In genomic region chr7:140564643-140565042, GRCh38 we compare ENCODE assay signal across 18 cellular contexts.
DNase-seq lines count a peak whose midpoint lies in the region; TF ChIP-seq lines count a peak whose summit lies in the region.
"Had no signal": no experiment of that assay in that cellular context is flagged by ENCODE, and none has a peak within 500 bp of the region (broad histone marks: within the 10 kb centered on the region; RNA-seq: fewer than 3 reads in every experiment).

No MANE protein-coding gene starts in this region.

- H3K4me3 ChIP-seq in CD8-positive, alpha-beta memory T cell (ENCODE audit: low read length) = no peak overlapping the region
- H3K4me3 ChIP-seq: upper lobe of left lung had no signal

- CTCF ChIA-PET in CD8-positive, alpha-beta memory T cell (lab: Charles Lee) = no interaction called here

- H3K4me3 Mint-ChIP-seq in nephron = no peak overlapping the region
- no peak overlapping the region for H3K4me3 Mint-ChIP-seq in CD8-positive, alpha-beta memory T cell
- H3K4me3 Mint-ChIP-seq: dendritic cell treated with granulocyte-macrophage colony-stimulating factor and Interleukin-4, amounts not matched to agents 40 ng/mL and 50 ng/mL, for 4 days; immature natural killer cell had no signal

- no peak overlapping the region for H3K27ac ChIP-seq in CD8-positive, alpha-beta memory T cell (ENCODE audit: low read depth, low read length)
- H3K27ac ChIP-seq: KMS-11, upper lobe of left lung had no signal

- H3K27ac Mint-ChIP-seq in nephron = peak overlapping the region; percentile 47 to 91 (median 76)
- H3K27ac Mint-ChIP-seq in CD8-positive, alpha-beta memory T cell = no peak overlapping the region
- H3K27ac Mint-ChIP-seq: dendritic cell treated with granulocyte-macrophage colony-stimulating factor and Interleukin-4, amounts not matched to agents 40 ng/mL and 50 ng/mL, for 4 days; immature natural killer cell had no signal

- no peaks in the 10 kb centered on the region for H3K9me3 Mint-ChIP-seq in nephron
- H3K9me3 Mint-ChIP-seq in CD8-positive, alpha-beta memory T cell = no peaks in the 10 kb centered on the region
- H3K9me3 Mint-ChIP-seq: dendritic cell treated with granulocyte-macrophage colony-stimulating factor and Interleukin-4, amounts not matched to agents 40 ng/mL and 50 ng/mL, for 4 days had no signal

- H3K36me3 ChIP-seq in CD8-positive, alpha-beta memory T cell (ENCODE audit: insufficient read depth, low read length) = no peaks in the 10 kb centered on the region
- H3K36me3 ChIP-seq: upper lobe of left lung had no signal

- H3K4me1 Mint-ChIP-seq in nephron = peaks cover 16% of the 10 kb centered on the region
- no peaks in the 10 kb centered on the region for H3K4me1 Mint-ChIP-seq in CD8-positive, alpha-beta memory T cell

- no peaks in the 10 kb centered on the region for H3K4me1 ChIP-seq in CD8-positive, alpha-beta memory T cell (ENCODE audit: insufficient read depth, low read length)

- peak; percentile 31 for DNase-seq in ELF-1 (ENCODE audit: low read depth, low spot score)
- DNase-seq in NCI-H526 (lab: John Stamatoyannopoulos, UW) = peak; percentile 32 to 58
- DNase-seq in dedifferentiated amniotic fluid mesenchymal stem cell (ENCODE audit: extremely low spot score) = peak; percentile 25
- no peak for DNase-seq in GM19240 (ENCODE audit: insufficient read length, low spot score)
- no peak for DNase-seq in NCI-H82 (lab: John Stamatoyannopoulos, UW)
- DNase-seq in epidermal melanocyte (ENCODE audit: insufficient read length, low spot score) = no peak
- no peak for DNase-seq in CD8-positive, alpha-beta memory T cell
- DNase-seq: activated CD4-positive, alpha-beta T cell treated with anti-CD3 and anti-CD28 coated beads, Interleukin-2, amount 50 U/mL, for 4 hours; AML-193; amniotic stem cell; immature natural killer cell; NCI-H1694; NCI-H524; stimulated activated CD4-positive, alpha-beta T cell treated with anti-CD3 and anti-CD28 coated beads, Interleukin-2, amount 100 ng/mL, for 48 hours; upper lobe of left lung had no signal

- POLR2A ChIA-PET in CD8-positive, alpha-beta memory T cell (lab: Charles Lee) = no interaction called here

- H3K9me3 ChIP-seq in CD8-positive, alpha-beta memory T cell (ENCODE audit: low read length) = no peaks in the 10 kb centered on the region
- H3K9me3 ChIP-seq: upper lobe of left lung had no signal

- no peaks in the 10 kb centered on the region for H3K27me3 ChIP-seq in CD8-positive, alpha-beta memory T cell (ENCODE audit: insufficient read depth, low read length, poor library complexity, severe bottlenecking)
- H3K27me3 ChIP-seq: upper lobe of left lung had no signal

- no peak for TF ChIP-seq CTCF in nephron (IDR thresholded peaks at IDR 0.05; ENCODE audit: unreplicated experiment in 3 of 3)

- peaks cover 57% of the 10 kb centered on the region for H3K36me3 Mint-ChIP-seq in nephron (ENCODE audit: low read depth)
- no peaks in the 10 kb centered on the region for H3K36me3 Mint-ChIP-seq in CD8-positive, alpha-beta memory T cell
- H3K36me3 Mint-ChIP-seq: immature natural killer cell had no signal

- H3K27me3 Mint-ChIP-seq in nephron (ENCODE audit: low read depth) = no peaks in the 10 kb centered on the region
- H3K27me3 Mint-ChIP-seq in CD8-positive, alpha-beta memory T cell = peaks cover 3 to 18% of the 10 kb centered on the region in 2 donors

Comparison
In these comparisons a context has a peak if more than half of its experiments do, and no peak if none do; other contexts are left out.
1. DNase-seq: peak in ELF-1 (single experiment), NCI-H526 (2 of 2) and dedifferentiated amniotic fluid mesenchymal stem cell (single experiment); none in GM19240 (single experiment), NCI-H82 (single experiment), epidermal melanocyte (single experiment) and CD8-positive, alpha-beta memory T cell (0 of 5).
2. H3K27ac Mint-ChIP-seq: peak in nephron (3 of 3); none in CD8-positive, alpha-beta memory T cell (0 of 8).